ENCODE assay signal across 18 cellular contexts in genomic region chrX:140507223-140507981, GRCh38.
A peak's percentile ranks its signal among the peaks of the same experiment; 100 is the strongest.
DNase-seq lines count a peak whose midpoint lies in the region; ATAC-seq lines count a peak whose summit lies in the region.
"Had no signal": no experiment of that assay in that cellular context is flagged by ENCODE, and none has a peak within 500 bp of the region (broad histone marks: within the 10 kb centered on the region; RNA-seq: fewer than 3 reads in every experiment).

No MANE protein-coding gene starts in this region.

- H3K4me1 ChIP-seq in iPS-15b (ENCODE audit: control insufficient read depth, insufficient read depth, low read length) = peaks cover 10% of the 10 kb centered on the region

- no peaks in the 10 kb centered on the region for H3K36me3 ChIP-seq in iPS-15b (ENCODE audit: control insufficient read depth, insufficient read depth, low read length)

- ATAC-seq in HG03159 (IDR thresholded peaks at IDR 0.05; ENCODE audit: unreplicated experiment) = no peak
- ATAC-seq in GM21723 (IDR thresholded peaks at IDR 0.05; ENCODE audit: unreplicated experiment) = no peak
- ATAC-seq: activated T-cell treated with anti-CD3 and anti-CD28 coated beads, Interleukin-2, amount 50 U/mL, for 4 hours; K562 had no signal

- DNase-seq in NCI-H748 (lab: John Stamatoyannopoulos, UW; ENCODE audit: unreplicated experiment) (peak; percentile 56), NCI-H748 treated with DMSO at 0.1 percent for 48 hours (lab: John Stamatoyannopoulos, UW) (no peak), T1000 (lab: John Stamatoyannopoulos, UW) (peak; percentile 27), retina (peak; percentile 45), NCI-H2227 (lab: John Stamatoyannopoulos, UW; ENCODE audit: unreplicated experiment) (no peak)
- DNase-seq: activated CD4-positive, alpha-beta T cell treated with anti-CD3 and anti-CD28 coated beads, Interleukin-2, amount 50 U/mL, for 48 hours; activated naive CD8-positive, alpha-beta T cell treated with anti-CD3 and anti-CD28 coated beads, Interleukin-2, amount 10 ng/mL, durations not matched to agents 7 days and 5 days; activated T-cell treated with anti-CD3 and anti-CD28 coated beads, Interleukin-2, amount 50 U/mL, for 4 hours; CD4-positive, alpha-beta T cell; central memory CD4-positive, alpha-beta T cell; mesenchymal stem cell; NCI-H1417 treated with DMSO at 0.1 percent for 48 hours; NCI-H2227 treated with DMSO at 0.1 percent for 48 hours; occipital lobe had no signal

- peaks cover 88% of the 10 kb centered on the region for H3K27me3 ChIP-seq in iPS-15b (ENCODE audit: control insufficient read depth, insufficient read depth, low read length)

- H3K9ac ChIP-seq in iPS-15b (ENCODE audit: low read depth, low read length) = no peak overlapping the region

- no peaks in the 10 kb centered on the region for H3K9me3 ChIP-seq in iPS-15b (ENCODE audit: control insufficient read depth, insufficient read depth, low read length)

- peak overlapping the region; percentile 75 for H3K4me3 ChIP-seq in iPS-15b (ENCODE audit: low read depth, low read length)
- H3K4me3 ChIP-seq: K562 had no signal

Comparison
In these comparisons a context has a peak if more than half of its experiments do, and no peak if none do; other contexts are left out.
1. DNase-seq: peak in NCI-H748 (single experiment), T1000 (single experiment) and retina (single experiment); none in NCI-H748 treated with DMSO at 0.1 percent for 48 hours (single experiment) and NCI-H2227 (single experiment).